22 cellular contexts compared by ENCODE assay signal in genomic region chr2:113058998-113059960, GRCh38. TPM values are rescaled to one million over a fixed set of nuclear protein-coding genes. Genes with fewer than 3 reads are reported as not detected.
"Had no signal": no experiment of that assay in that cellular context is flagged by ENCODE, and none has a peak within 500 bp of the region (broad histone marks: within the 10 kb centered on the region; RNA-seq: fewer than 3 reads in every experiment).

IL36RN (plus strand) TSS chr2:113059198; CDS start chr2:113059439, 241 bp downstream.

- DNase-seq: activated CD4-positive, alpha-beta T cell treated with anti-CD3 and anti-CD28 coated beads for 36 hours; activated effector memory CD4-positive, alpha-beta T cell treated with Interleukin-2 at 50 U/mL for 16 hours; activated T-cell treated with anti-CD3 and anti-CD28 coated beads for 4 hours; amygdala; brain microvascular endothelial cell; cerebellar nuclear complex; gastrocnemius medialis; heart right ventricle; lower lobe of right lung; occipital lobe; psoas muscle; stimulated activated CD4-positive, alpha-beta T cell treated with anti-CD3 and anti-CD28 coated beads, Interleukin-2, amount 100 ng/mL, for 24 hours; stimulated activated naive CD4-positive, alpha-beta T cell; substantia nigra; T-helper 9 cell; upper lobe of left lung had no signal

- H3K4me3 Mint-ChIP-seq: activated CD4-positive, alpha-beta T cell treated with anti-CD3 and anti-CD28 coated beads for 36 hours; activated naive CD8-positive, alpha-beta T cell; natural killer cell treated with Interleukin-12 subunit alpha and Interleukin-12 subunit beta and Interleukin-15 and Interleukin-18, amount 100 ng/mL, for 72 hours had no signal

- H3K27ac ChIP-seq: brain microvascular endothelial cell, gastrocnemius medialis, heart right ventricle, lower lobe of right lung, psoas muscle, SJSA1, upper lobe of left lung had no signal

- H3K27me3 ChIP-seq: brain microvascular endothelial cell, gastrocnemius medialis, upper lobe of left lung had no signal

- H3K4me1 ChIP-seq: gastrocnemius medialis, heart right ventricle, lower lobe of right lung, psoas muscle, SJSA1, upper lobe of left lung had no signal

- FAIRE-seq: endometrium had no signal

- ATAC-seq: activated CD4-positive, alpha-beta T cell treated with anti-CD3 and anti-CD28 coated beads for 36 hours; gastrocnemius medialis; heart right ventricle; lower lobe of right lung; psoas muscle; sciatic nerve had no signal

- H3K27ac Mint-ChIP-seq: activated CD4-positive, alpha-beta T cell treated with anti-CD3 and anti-CD28 coated beads for 36 hours; activated naive CD8-positive, alpha-beta T cell; natural killer cell treated with Interleukin-12 subunit alpha and Interleukin-12 subunit beta and Interleukin-15 and Interleukin-18, amount 100 ng/mL, for 72 hours had no signal

- H3K9me3 ChIP-seq: gastrocnemius medialis, lower lobe of right lung, psoas muscle, SJSA1 had no signal

- H3K4me3 ChIP-seq: gastrocnemius medialis, heart right ventricle, lower lobe of right lung, psoas muscle, SJSA1, upper lobe of left lung had no signal

- H3K36me3 ChIP-seq: brain microvascular endothelial cell, gastrocnemius medialis, heart right ventricle, lower lobe of right lung, SJSA1, upper lobe of left lung had no signal

RNA-seq across cellular contexts. Expression of gene IL36RN, which starts in this region (rescaled TPM):
- total RNA-seq: activated CD4-positive, alpha-beta T cell treated with anti-CD3 and anti-CD28 coated beads for 36 hours; dermis microvascular lymphatic vessel endothelial cell; gastrocnemius medialis; heart right ventricle; lower lobe of right lung; natural killer cell treated with Interleukin-12 subunit alpha and Interleukin-12 subunit beta and Interleukin-15 and Interleukin-18, amount 100 ng/mL, for 72 hours; occipital lobe; psoas muscle; sciatic nerve; SJSA1; upper lobe of left lung had no signal
- polyA plus RNA-seq: heart right ventricle, psoas muscle had no signal
